In the genomic region with DNA sequence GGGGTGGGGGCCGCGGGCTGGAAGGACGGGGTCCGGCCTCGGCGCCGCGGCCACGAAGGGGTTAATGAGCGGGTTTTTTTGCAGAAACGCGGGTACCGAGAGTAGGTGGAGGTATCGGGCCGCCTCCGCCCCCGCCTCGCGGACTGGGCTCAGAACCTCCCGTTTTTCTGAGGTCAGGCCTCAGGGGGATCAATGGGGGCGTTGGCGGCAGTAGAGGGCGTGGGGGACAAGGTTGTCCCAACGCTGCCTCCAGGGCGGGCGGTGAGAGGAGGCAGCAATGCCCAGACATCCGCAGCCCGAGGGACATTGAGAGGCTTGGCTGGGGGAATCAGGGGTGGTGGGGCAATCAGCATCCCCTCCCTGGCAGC, we compare ENCODE assay signal across 8 cellular contexts. TPM values are rescaled to one million over a fixed set of nuclear protein-coding genes. Genes with fewer than 3 reads are reported as not detected.
DNase-seq lines count a peak whose midpoint lies in the region; ATAC-seq and TF ChIP-seq lines count a peak whose summit lies in the region.

No MANE protein-coding gene starts in this region.

- H4K20me1 ChIP-seq in hepatocyte (ENCODE audit: insufficient read depth, poor library complexity, severe bottlenecking), result no peaks in the 10 kb centered on the region

- H3K27me3 ChIP-seq in HAP-1 (ENCODE audit: low read depth), result no peaks in the 10 kb centered on the region
- peaks cover 3% of the 10 kb centered on the region; the same call in 1 of the 2 replicates for H3K27me3 ChIP-seq in SJSA1 (replicated peaks)
- H3K27me3 ChIP-seq in hepatocyte, result no peaks in the 10 kb centered on the region
- H3K27me3 ChIP-seq in psoas muscle (ENCODE audit: insufficient read depth in 3 of 3, low read length in 2 of 3), result peaks cover 0 to 35% (median 10%) of the 10 kb centered on the region in 3 donors

- DNase-seq in HAP-1 (ENCODE audit: low spot score in 2 of 2), result peak; percentile 5 to 51
- no peak for DNase-seq in SJSA1 (ENCODE audit: low read depth in 1 of 2, low spot score in 2 of 2)
- DNase-seq in hepatocyte (ENCODE audit: low spot score), result no peak
- no peak for DNase-seq in psoas muscle
- DNase-seq in activated CD4-positive, alpha-beta T cell treated with anti-CD3 and anti-CD28 coated beads for 48 hours, result no peak
- no peak for DNase-seq in G401 (ENCODE audit: low spot score)

- H3K4me2 ChIP-seq in hepatocyte, result peak overlapping the region; percentile 99

- H3K4me1 ChIP-seq in HAP-1, result 0 out of 2 replicates have a peak, but pooled peaks cover 2% of the 10 kb centered on the region
- H3K4me1 ChIP-seq in SJSA1 (replicated peaks), result peaks cover 4% of the 10 kb centered on the region; the same call in 1 of the 2 replicates
- H3K4me1 ChIP-seq in hepatocyte (ENCODE audit: insufficient read depth), result no peaks in the 10 kb centered on the region
- no peaks in the 10 kb centered on the region for H3K4me1 ChIP-seq in psoas muscle

- in situ Hi-C loops in HAP-1 (cut with MboI; ENCODE audit: low sequenced_read_pairs) (loop anchor here (25.0 kb wide), 1 partner anchor 466 kb away; a partner anchor contains a TSS), G401 (cut with HindIII; ENCODE audit: low sequenced_read_pairs) (no loop called here)

- H2AFZ ChIP-seq in hepatocyte, result peak overlapping the region; percentile 71

- no peaks in the 10 kb centered on the region for H3K36me3 ChIP-seq in HAP-1 (replicated peaks)
- H3K36me3 ChIP-seq in SJSA1, result no peaks in the 10 kb centered on the region
- H3K36me3 ChIP-seq in hepatocyte (replicated peaks; ENCODE audit: insufficient read depth, low read depth), result no peaks in the 10 kb centered on the region
- no peaks in the 10 kb centered on the region for H3K36me3 ChIP-seq in psoas muscle (ENCODE audit: insufficient read depth in 1 of 2, low read depth in 1 of 2)

- intact Hi-C loops in psoas muscle (cut with DNase I), result no loop called here

- no peaks in the 10 kb centered on the region for H3K9me2 ChIP-seq in hepatocyte (replicated peaks; ENCODE audit: insufficient read depth)

- ATAC-seq in psoas muscle (no peak), HG03108 (IDR thresholded peaks at IDR 0.05; ENCODE audit: unreplicated experiment) (no peak), GM18868 (IDR thresholded peaks at IDR 0.05; ENCODE audit: unreplicated experiment) (no peak)

- H3K27ac ChIP-seq in SJSA1, result no peak overlapping the region
- no peak overlapping the region for H3K27ac ChIP-seq in hepatocyte
- no peak overlapping the region for H3K27ac ChIP-seq in psoas muscle

- no peak for TF ChIP-seq CTCF in hepatocyte (IDR thresholded peaks at IDR 0.05; ENCODE audit: poor library complexity)
- no peak for TF ChIP-seq CTCF in psoas muscle (IDR thresholded peaks at IDR 0.05)

- no peaks in the 10 kb centered on the region for H3K79me2 ChIP-seq in hepatocyte

- 3% methylated on average over 21 of the region's 28 CpGs for WGBS in hepatocyte (ENCODE audit: low lambda C conversion rate, missing lambda C conversion rate)
- WGBS in psoas muscle, 3 donors, result 0 to 3% (median 2%) methylated on average over 13 to 28 of the region's 28 CpGs

- no peaks in the 10 kb centered on the region for H3K9me3 ChIP-seq in HAP-1
- no peaks in the 10 kb centered on the region for H3K9me3 ChIP-seq in SJSA1 (replicated peaks)
- no peaks in the 10 kb centered on the region for H3K9me3 ChIP-seq in hepatocyte (ENCODE audit: low read depth)
- no peaks in the 10 kb centered on the region for H3K9me3 ChIP-seq in psoas muscle

- peak overlapping the region; percentile 53 for H3K4me3 ChIP-seq in HAP-1
- H3K4me3 ChIP-seq in SJSA1, result peak overlapping the region; percentile 43
- peak overlapping the region; percentile 64 for H3K4me3 ChIP-seq in hepatocyte
- H3K4me3 ChIP-seq in psoas muscle, result peak overlapping the region; percentile 60

RNA-seq across cellular contexts. Expression of a gene that starts 34.8 kb away (rescaled TPM):
- not detected in 2 replicates for total RNA-seq in SJSA1 (2014; rRNA removed; shearing (Covaris generic))
- total RNA-seq in hepatocyte (27.2 and 27.9 TPM in 2 replicates), psoas muscle (10 to 100 TPM in 3 of 4 donors, 1 to 10 TPM in 1; 4.5 to 52.6 (median 14.0) TPM)
- polyA plus RNA-seq in hepatocyte (26.4 and 27.9 TPM in 2 replicates), psoas muscle (10 to 100 TPM in 1 of 3 donors, 1 to 10 TPM in 2; 1.6 to 11.3 (median 4.5) TPM)
- total RNA-seq in G401 (2014; rRNA removed; shearing (Covaris generic)), result 0.98 and 3.2 TPM in 2 replicates

Comparison
In these comparisons a context has a peak if more than half of its experiments do, and no peak if none do; other contexts are left out.
1. DNase-seq: peak in HAP-1 (2 of 2); none in SJSA1 (0 of 2), hepatocyte (single experiment), psoas muscle (0 of 2), activated CD4-positive, alpha-beta T cell treated with anti-CD3 and anti-CD28 coated beads for 48 hours (single experiment) and G401 (single experiment).
2. Peak in every context shown above with its lines, with median percentiles within 50 percentile points of each other: H3K4me3 ChIP-seq.